Comparison of ENCODE assay signal across 1 cellular context in genomic region chr7:44240983-44241510, GRCh38.
TF ChIP-seq lines count a peak whose summit lies in the region.

No MANE protein-coding gene starts in this region.

TF ChIP-seq in HEK293, 187 proteins besides CTCF, POLR2A, EP300 and RAD21 (continued from another document):
- TF ChIP-seq ZSCAN5A (tag by site-specific recombination; IDR thresholded peaks at IDR 0.05) (no peak), ZNF324 (tag by site-specific recombination; IDR thresholded peaks at IDR 0.05) (no peak), ZIC2 (tag by site-specific recombination; IDR thresholded peaks at IDR 0.05) (no peak), ZBTB6 (tag by site-specific recombination; IDR thresholded peaks at IDR 0.05) (no peak), ZNF621 (tag by site-specific recombination; IDR thresholded peaks at IDR 0.05) (no peak), ZNF266 (tag by site-specific recombination; IDR thresholded peaks at IDR 0.05; ENCODE audit: low read depth) (no peak), ZNF555 (tag by site-specific recombination; conservative IDR thresholded peaks at IDR 0.05) (no peak), ZNF529 (tag by site-specific recombination; IDR thresholded peaks at IDR 0.05; ENCODE audit: insufficient replicate concordance) (no peak)
